In the genomic region with DNA sequence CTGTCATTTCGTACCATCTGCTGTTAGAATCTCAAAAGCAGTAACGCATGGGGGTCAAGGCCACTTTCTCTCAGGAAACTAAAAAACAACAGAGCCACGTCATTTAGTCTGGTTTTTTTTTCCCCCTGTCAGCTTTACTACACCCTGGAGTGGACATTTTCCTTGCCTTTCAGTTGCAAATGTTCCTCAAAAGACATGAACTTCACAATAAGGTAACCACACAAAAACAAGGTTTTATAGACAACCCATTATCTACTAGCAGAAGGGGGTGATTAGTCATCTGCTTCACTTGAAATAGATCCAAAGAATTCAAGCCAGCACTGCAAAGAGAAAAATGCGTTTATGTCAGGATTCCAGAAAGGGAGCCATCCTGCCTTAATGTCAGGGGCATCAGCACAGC, we compare ENCODE assay signal across 13 cellular contexts.
DNase-seq lines count a peak whose midpoint lies in the region; ATAC-seq and TF ChIP-seq lines count a peak whose summit lies in the region.
"Had no signal": no experiment of that assay in that cellular context is flagged by ENCODE, and none has a peak within 500 bp of the region (broad histone marks: within the 10 kb centered on the region; RNA-seq: fewer than 3 reads in every experiment).

No MANE protein-coding gene starts in this region.

- H3K36me3 ChIP-seq in HUES64 (ENCODE audit: insufficient read depth, low read length) (no peaks in the 10 kb centered on the region), kidney epithelial cell (ENCODE audit: control insufficient read depth, insufficient read depth, low read length) (no peaks in the 10 kb centered on the region), sigmoid colon (no peaks in the 10 kb centered on the region)
- H3K36me3 ChIP-seq: cardiac muscle cell had no signal

- TF ChIP-seq EP300 in sigmoid colon (IDR thresholded peaks at IDR 0.05): no peak

- H3K9me3 ChIP-seq in HUES64 (ENCODE audit: insufficient read depth, low read depth, low read length) (0 out of 2 replicates have a peak, but pooled peaks cover 2% of the 10 kb centered on the region), sigmoid colon (no peaks in the 10 kb centered on the region)

- H3K27ac ChIP-seq in HUES64 (ENCODE audit: low read depth, low read length) (peak overlapping the region; percentile 61; the same call in 1 of the 2 replicates), sigmoid colon (no peak overlapping the region)
- H3K27ac ChIP-seq: cardiac muscle cell had no signal

- H3K4me1 ChIP-seq in HUES64 (ENCODE audit: insufficient read depth, low read length) (peaks cover 50% of the 10 kb centered on the region), sigmoid colon (peaks cover 0 to 7% (median 2%) of the 10 kb centered on the region in 4 donors)

- H3K27me3 ChIP-seq in HUES64 (ENCODE audit: insufficient read depth, low read length): no peaks in the 10 kb centered on the region
- no peaks in the 10 kb centered on the region for H3K27me3 ChIP-seq in kidney epithelial cell (ENCODE audit: control insufficient read depth, insufficient read depth, low read length)
- no peaks in the 10 kb centered on the region for H3K27me3 ChIP-seq in sigmoid colon
- H3K27me3 ChIP-seq: cardiac muscle cell had no signal

- WGBS in HUES64: 27% methylated on average over 4 of the region's 4 CpGs
- 9 to 49% methylated on average over 4 of the region's 4 CpGs for WGBS in sigmoid colon, 2 donors

- DNase-seq in COLO829 (ENCODE audit: low spot score): peak; percentile 2
- DNase-seq in astrocyte of the hippocampus (ENCODE audit: low read depth, low spot score): peak; percentile 65
- peak; percentile 62 for DNase-seq in kidney epithelial cell (ENCODE audit: low read depth)
- no peak for DNase-seq in NOMO-1 treated with dmso at 0.1 percent for 144 hours (lab: John Stamatoyannopoulos, UW; ENCODE audit: unreplicated experiment)
- DNase-seq in effector CD4-positive, alpha-beta T cell: no peak
- DNase-seq in sigmoid colon: no peak
- DNase-seq: activated CD8-positive, alpha-beta T cell treated with anti-CD3 and anti-CD28 coated beads, Interleukin-2, amount 10 ng/mL, durations not matched to agents 7 days and 5 days; DMS153; retina; SHP77 had no signal

- TF ChIP-seq CTCF in kidney epithelial cell (IDR thresholded peaks at IDR 0.05; ENCODE audit: insufficient read depth, low read length, poor library complexity, severe bottlenecking): no peak
- no peak for TF ChIP-seq CTCF in sigmoid colon (IDR thresholded peaks at IDR 0.05)

- no peak for ATAC-seq in GM19351 (IDR thresholded peaks at IDR 0.05; ENCODE audit: unreplicated experiment)
- ATAC-seq: activated CD8-positive, alpha-beta T cell treated with anti-CD3 and anti-CD28 coated beads, Interleukin-2, amount 10 ng/mL, durations not matched to agents 7 days and 5 days had no signal

- no peak overlapping the region for H3K4me3 ChIP-seq in HUES64 (ENCODE audit: low read length)
- H3K4me3 ChIP-seq in kidney epithelial cell (ENCODE audit: low read depth, low read length): no peak overlapping the region
- no peak overlapping the region for H3K4me3 ChIP-seq in sigmoid colon
- H3K4me3 ChIP-seq: cardiac muscle cell had no signal

- TF ChIP-seq POLR2A in sigmoid colon (IDR thresholded peaks at IDR 0.05): no peak

- no peak overlapping the region for H3K9ac ChIP-seq in HUES64 (ENCODE audit: low read depth, low read length)

- intact Hi-C loops in sigmoid colon (cut with DNase I): no loop called here

Comparison
In these comparisons a context has a peak if more than half of its experiments do, and no peak if none do; other contexts are left out.
1. DNase-seq: peak in COLO829 (single experiment), astrocyte of the hippocampus (single experiment) and kidney epithelial cell (single experiment); none in NOMO-1 treated with dmso at 0.1 percent for 144 hours (single experiment), effector CD4-positive, alpha-beta T cell (single experiment) and sigmoid colon (single experiment).